ENCODE assay signal across 38 cellular contexts in the genomic region with DNA sequence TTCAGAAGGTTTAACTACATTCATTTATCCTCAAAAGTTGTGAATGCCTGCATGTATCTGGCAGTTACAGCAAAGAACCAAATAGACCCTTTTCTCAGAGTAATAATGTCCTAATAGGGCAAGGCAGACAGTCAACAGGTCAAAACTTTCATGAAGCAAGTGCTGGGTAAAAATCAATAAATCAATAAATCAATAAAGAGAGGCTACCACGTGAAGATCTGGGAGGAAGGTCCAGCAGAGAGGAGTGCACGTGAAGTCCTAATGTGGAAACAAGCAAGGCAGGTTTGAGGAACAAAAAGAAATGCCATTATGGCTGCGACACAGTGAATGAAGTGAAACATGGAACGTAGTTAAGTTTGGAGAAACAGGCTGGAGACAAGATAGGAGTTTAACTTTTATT. TPM values are rescaled to one million over a fixed set of nuclear protein-coding genes. Genes with fewer than 3 reads are reported as not detected.
"Had no signal": no experiment of that assay in that cellular context is flagged by ENCODE, and none has a peak within 500 bp of the region (broad histone marks: within the 10 kb centered on the region; RNA-seq: fewer than 3 reads in every experiment).

No MANE protein-coding gene starts in this region.

- H3K4me3 ChIP-seq: MG63 had no signal

- H3K36me3 ChIP-seq: MG63 had no signal

- DNase-seq: Karpas-422, Kasumi-1, MG63, MM.1S, MV-4-11, NCI-H1048, NCI-H1092, NCI-H1092 treated with DMSO at 0.1 percent for 48 hours, NCI-H1105, NCI-H1105 treated with DMSO at 0.1 percent for 48 hours, NCI-H1417, NCI-H1417 treated with DMSO at 0.1 percent for 48 hours, NCI-H1436, NCI-H1436 treated with DMSO at 0.1 percent for 48 hours, NCI-H146, NCI-H1694, NCI-H1694 treated with DMSO at 0.1 percent for 48 hours, NCI-H187, NCI-H187 treated with DMSO at 0.1 percent for 48 hours, NCI-H1930, NCI-H2029, NCI-H2029 treated with DMSO at 0.1 percent for 48 hours, NCI-H2081, NCI-H2081 treated with DMSO at 0.1 percent for 48 hours, NCI-H2107, NCI-H2171, NCI-H2171 treated with DMSO at 0.1 percent for 48 hours, NCI-H2227 treated with DMSO at 0.1 percent for 48 hours, NCI-H226, NCI-H345, NCI-H446, NCI-H446 treated with DMSO at 0.1 percent for 48 hours, NCI-H510A, NCI-H510A treated with DMSO at 0.1 percent for 48 hours had no signal

- H3K9me3 ChIP-seq: MG63 had no signal

- H3K27me3 ChIP-seq: MG63 had no signal

RNA-seq across cellular contexts. Expression of gene C6orf118, which starts 36.3 kb away (rescaled TPM):
- total RNA-seq: LHCN-M2, M059J, MCF 10A, NCI-H460 had no signal
